Comparison of ENCODE assay signal across 29 cellular contexts in genomic region chr4:122901621-122902020, GRCh38.
"Had no signal": no experiment of that assay in that cellular context is flagged by ENCODE, and none has a peak within 500 bp of the region (broad histone marks: within the 10 kb centered on the region; RNA-seq: fewer than 3 reads in every experiment).

No MANE protein-coding gene starts in this region.

- H3K27ac Mint-ChIP-seq: activated CD4-positive, alpha-beta memory T cell treated with anti-CD3 and anti-CD28 coated beads, Interleukin-2, amount 10 ng/mL, durations not matched to agents 7 days and 5 days; activated naive CD4-positive, alpha-beta T cell treated with anti-CD3 and anti-CD28 coated beads, Interleukin-2, amount 10 ng/mL, durations not matched to agents 7 days and 5 days; activated naive CD8-positive, alpha-beta T cell treated with anti-CD3 and anti-CD28 coated beads for 36 hours; activated T-helper 17 cell treated with anti-CD3 and anti-CD28 coated beads, Interleukin-2, amount 50 U/mL, for 72 hours; T-helper 17 cell; WTC11 had no signal

- H3K27me3 Mint-ChIP-seq: activated CD4-positive, alpha-beta memory T cell treated with anti-CD3 and anti-CD28 coated beads, Interleukin-2, amount 10 ng/mL, durations not matched to agents 7 days and 5 days; activated naive CD4-positive, alpha-beta T cell treated with anti-CD3 and anti-CD28 coated beads, Interleukin-2, amount 10 ng/mL, durations not matched to agents 7 days and 5 days; activated naive CD8-positive, alpha-beta T cell treated with anti-CD3 and anti-CD28 coated beads for 36 hours; activated T-helper 17 cell treated with anti-CD3 and anti-CD28 coated beads, Interleukin-2, amount 50 U/mL, for 72 hours; T-helper 17 cell had no signal

- DNase-seq: activated CD4-positive, alpha-beta memory T cell treated with anti-CD3 and anti-CD28 coated beads, Interleukin-2, amount 10 ng/mL, durations not matched to agents 7 days and 5 days; activated CD4-positive, alpha-beta T cell treated with anti-CD3 and anti-CD28 coated beads for 48 hours; activated CD4-positive, CD25-positive, alpha-beta regulatory T cell treated with anti-CD3 and anti-CD28 coated beads, Interleukin-2, amount 50 U/mL, for 72 hours; activated gamma-delta T cell treated with Interleukin-2 at 50 U/mL for 16 hours; activated naive CD4-positive, alpha-beta T cell treated with anti-CD3 and anti-CD28 coated beads, Interleukin-2, amount 10 ng/mL, durations not matched to agents 7 days and 5 days; activated naive CD8-positive, alpha-beta T cell treated with anti-CD3 and anti-CD28 coated beads for 36 hours; activated T-cell treated with anti-CD3 and anti-CD28 coated beads for 4 hours; activated T-cell treated with anti-CD3 and anti-CD28 coated beads, Interleukin-2, amount 50 U/mL, for 48 hours; anterior cingulate cortex; caudate nucleus; NCI-H1092; NCI-H1417 treated with DMSO at 0.1 percent for 48 hours; NCI-H1694; NCI-H2029; NCI-H2107; NCI-H2171 treated with DMSO at 0.1 percent for 48 hours; NCI-H345; NCI-H510A treated with DMSO at 0.1 percent for 48 hours; NCI-H69; NK-92 treated with Interleukin-12 subunit alpha and Interleukin-12 subunit beta, amount 100 ng/mL, for 24 hours; OCI-M1; Peyer's patch; SHP77; T-helper 17 cell; T-helper 9 cell had no signal

- H3K4me1 Mint-ChIP-seq: activated naive CD4-positive, alpha-beta T cell treated with anti-CD3 and anti-CD28 coated beads, Interleukin-2, amount 10 ng/mL, durations not matched to agents 7 days and 5 days; activated naive CD8-positive, alpha-beta T cell treated with anti-CD3 and anti-CD28 coated beads for 36 hours; activated T-helper 17 cell treated with anti-CD3 and anti-CD28 coated beads, Interleukin-2, amount 50 U/mL, for 72 hours; T-helper 17 cell had no signal

- H3K4me1 ChIP-seq: breast epithelium, Peyer's patch had no signal

- H3K27ac ChIP-seq: breast epithelium, Peyer's patch, RWPE1 had no signal

- H3K4me3 Mint-ChIP-seq: activated CD4-positive, alpha-beta memory T cell treated with anti-CD3 and anti-CD28 coated beads, Interleukin-2, amount 10 ng/mL, durations not matched to agents 7 days and 5 days; activated naive CD4-positive, alpha-beta T cell treated with anti-CD3 and anti-CD28 coated beads, Interleukin-2, amount 10 ng/mL, durations not matched to agents 7 days and 5 days; activated naive CD8-positive, alpha-beta T cell treated with anti-CD3 and anti-CD28 coated beads for 36 hours; activated T-helper 17 cell treated with anti-CD3 and anti-CD28 coated beads, Interleukin-2, amount 50 U/mL, for 72 hours; T-helper 17 cell; WTC11 had no signal

- ATAC-seq: activated T-helper 17 cell treated with anti-CD3 and anti-CD28 coated beads, Interleukin-2, amount 50 U/mL, for 72 hours; T-helper 17 cell; WTC11 had no signal

- H3K9me3 ChIP-seq: breast epithelium, Peyer's patch had no signal

- H3K4me3 ChIP-seq: breast epithelium, Peyer's patch had no signal

- H3K9me3 Mint-ChIP-seq: activated CD4-positive, alpha-beta memory T cell treated with anti-CD3 and anti-CD28 coated beads, Interleukin-2, amount 10 ng/mL, durations not matched to agents 7 days and 5 days; activated naive CD4-positive, alpha-beta T cell treated with anti-CD3 and anti-CD28 coated beads, Interleukin-2, amount 10 ng/mL, durations not matched to agents 7 days and 5 days; activated naive CD8-positive, alpha-beta T cell treated with anti-CD3 and anti-CD28 coated beads for 36 hours; activated T-helper 17 cell treated with anti-CD3 and anti-CD28 coated beads, Interleukin-2, amount 50 U/mL, for 72 hours had no signal

- H3K27me3 ChIP-seq: breast epithelium, Peyer's patch had no signal

- H3K36me3 ChIP-seq: breast epithelium, Peyer's patch had no signal
